ENCODE assay signal across 8 cellular contexts in genomic region chr1:36463773-36464604, GRCh38. TPM values are rescaled to one million over a fixed set of nuclear protein-coding genes. Genes with fewer than 3 reads are reported as not detected.
DNase-seq lines count a peak whose midpoint lies in the region; ATAC-seq and FAIRE-seq lines count a peak whose summit lies in the region.

MRPS15 (minus strand) TSS chr1:36464384; CDS start chr1:36464275, 109 bp downstream.

- WGBS in mesendoderm (ENCODE audit: extremely low coverage, insufficient coverage, low lambda C conversion rate): no CpG with 5 or more reads among the region's 66 CpGs

- no peak within 1 kb of the TSS for H4K5ac ChIP-seq in mesendoderm (ENCODE audit: low read length)

- peak within 1 kb of the TSS; percentile 81 for H3K27ac ChIP-seq in mesendoderm (ENCODE audit: low read depth, low read length)

- H3K23ac ChIP-seq in mesendoderm (ENCODE audit: low read length): no peak within 1 kb of the TSS

- H3K9ac ChIP-seq in endocrine pancreas (ENCODE audit: control insufficient read depth, insufficient read depth, low read length) (peak within 1 kb of the TSS; percentile 75), mesendoderm (ENCODE audit: low read length) (peak within 1 kb of the TSS; percentile 98)

- H3K27me3 ChIP-seq in endocrine pancreas (ENCODE audit: control insufficient read depth, insufficient read depth, low read length) (no peaks in the 10 kb centered on the region), mesendoderm (ENCODE audit: insufficient read depth, low read length, poor library complexity) (no peaks in the 10 kb centered on the region)

- H3K9me3 ChIP-seq in endocrine pancreas (ENCODE audit: control insufficient read depth, low read length): no peaks in the 10 kb centered on the region

- H3K9me3 Mint-ChIP-seq in activated CD8-positive, alpha-beta memory T cell treated with anti-CD3 and anti-CD28 coated beads, Interleukin-2, amount 10 ng/mL, durations not matched to agents 7 days and 5 days (ENCODE audit: low read depth): no peaks in the 10 kb centered on the region

- FAIRE-seq in HTR-8/SVneo (lab: Jason Lieb, UNC): peak; percentile 95

- ATAC-seq in GM21367 (IDR thresholded peaks at IDR 0.05; ENCODE audit: unreplicated experiment): peak; percentile 88
- peak; percentile 98 for ATAC-seq in activated CD8-positive, alpha-beta memory T cell treated with anti-CD3 and anti-CD28 coated beads, Interleukin-2, amount 10 ng/mL, durations not matched to agents 7 days and 5 days

- H3K36me3 Mint-ChIP-seq in activated CD8-positive, alpha-beta memory T cell treated with anti-CD3 and anti-CD28 coated beads, Interleukin-2, amount 10 ng/mL, durations not matched to agents 7 days and 5 days: peaks cover 30% of the 10 kb centered on the region

- DNase-seq in COLO829 (ENCODE audit: low spot score): peak; percentile 90
- DNase-seq in HTR-8/SVneo (ENCODE audit: insufficient read length, low spot score): peak; percentile 89
- DNase-seq in NOMO-1 treated with dmso at 0.1 percent for 144 hours (lab: John Stamatoyannopoulos, UW; ENCODE audit: unreplicated experiment): peak; percentile 95
- peak; percentile 97 for DNase-seq in activated CD8-positive, alpha-beta memory T cell treated with anti-CD3 and anti-CD28 coated beads, Interleukin-2, amount 10 ng/mL, durations not matched to agents 7 days and 5 days
- peak; percentile 97 for DNase-seq in mesendoderm
- DNase-seq in stimulated activated CD8-positive, alpha-beta memory T cell treated with anti-CD3 and anti-CD28 coated beads, Interleukin-15, amount 100 ng/mL, for 1 hour (ENCODE audit: low read depth): peak; percentile 90

- H3K4me2 ChIP-seq in mesendoderm (ENCODE audit: low read length): peak within 1 kb of the TSS; percentile 92

- H4K8ac ChIP-seq in mesendoderm (ENCODE audit: low read depth, low read length): peak within 1 kb of the TSS; percentile 17

- H2BK15ac ChIP-seq in mesendoderm (replicated peaks; ENCODE audit: low read depth): no peak within 1 kb of the TSS

- peak within 1 kb of the TSS; percentile 85 for H3K18ac ChIP-seq in mesendoderm (ENCODE audit: low read length)

- peaks cover 57% of the 10 kb centered on the region for H3K4me1 Mint-ChIP-seq in activated CD8-positive, alpha-beta memory T cell treated with anti-CD3 and anti-CD28 coated beads, Interleukin-2, amount 10 ng/mL, durations not matched to agents 7 days and 5 days

- peak within 1 kb of the TSS; percentile 98 for H3K27ac Mint-ChIP-seq in activated CD8-positive, alpha-beta memory T cell treated with anti-CD3 and anti-CD28 coated beads, Interleukin-2, amount 10 ng/mL, durations not matched to agents 7 days and 5 days

- peaks cover 11% of the 10 kb centered on the region for H3K79me1 ChIP-seq in mesendoderm (ENCODE audit: low read length)

- no peaks in the 10 kb centered on the region for H3K36me3 ChIP-seq in endocrine pancreas (ENCODE audit: control insufficient read depth, insufficient read depth, low read length)
- peaks cover 15% of the 10 kb centered on the region for H3K36me3 ChIP-seq in mesendoderm (ENCODE audit: control insufficient read depth, insufficient read depth, low read length)

- H3K56ac ChIP-seq in mesendoderm (ENCODE audit: low read length): peak within 1 kb of the TSS; percentile 100

- peak within 1 kb of the TSS; percentile 78 for H2BK5ac ChIP-seq in mesendoderm (ENCODE audit: low read length)

- CTCF ChIA-PET in activated CD8-positive, alpha-beta memory T cell treated with anti-CD3 and anti-CD28 coated beads, Interleukin-2, amount 10 ng/mL, durations not matched to agents 7 days and 5 days (lab: Charles Lee): interaction anchor here (1.4 to 2.2 kb wide), 3 partner anchors 13 to 122 kb away, joined by 3 to 7 read pairs (median 6); partner anchors contain the start of gene OSCP1

- peaks cover 3% of the 10 kb centered on the region for H3K79me2 ChIP-seq in mesendoderm (ENCODE audit: control insufficient read depth, insufficient read depth, low read length)

- H3K4me3 ChIP-seq in endocrine pancreas (ENCODE audit: control insufficient read depth, insufficient read depth, low read length) (peak within 1 kb of the TSS; percentile 71), mesendoderm (ENCODE audit: low read length) (peak within 1 kb of the TSS; percentile 100)

- H3K4me3 Mint-ChIP-seq in activated CD8-positive, alpha-beta memory T cell treated with anti-CD3 and anti-CD28 coated beads, Interleukin-2, amount 10 ng/mL, durations not matched to agents 7 days and 5 days: peak within 1 kb of the TSS; percentile 99

- peak within 1 kb of the TSS; percentile 95 for H2AK5ac ChIP-seq in mesendoderm (ENCODE audit: low read length)

- no peak within 1 kb of the TSS for H2BK120ac ChIP-seq in mesendoderm (ENCODE audit: low read depth, low read length)

- H3K27me3 Mint-ChIP-seq in activated CD8-positive, alpha-beta memory T cell treated with anti-CD3 and anti-CD28 coated beads, Interleukin-2, amount 10 ng/mL, durations not matched to agents 7 days and 5 days: no peaks in the 10 kb centered on the region

- H3K4me1 ChIP-seq in endocrine pancreas (ENCODE audit: control insufficient read depth, insufficient read depth, low read length) (no peaks in the 10 kb centered on the region), mesendoderm (ENCODE audit: control insufficient read depth, low read depth, low read length) (peaks cover 5% of the 10 kb centered on the region)

- peak within 1 kb of the TSS; percentile 74 for H3K4ac ChIP-seq in mesendoderm (ENCODE audit: low read depth, low read length)

RNA-seq across cellular contexts. Expression of gene MRPS15, which starts in this region (rescaled TPM):
- total RNA-seq in activated CD8-positive, alpha-beta memory T cell treated with anti-CD3 and anti-CD28 coated beads, Interleukin-2, amount 10 ng/mL, durations not matched to agents 7 days and 5 days: 100 to 1,000 TPM; 112 to 115 TPM
- 194 TPM for polyA plus RNA-seq in mesendoderm (2013, experiment 1 of 2)
- polyA plus RNA-seq in mesendoderm (2013, experiment 2 of 2): 195 TPM

Comparison
In these comparisons a context has a peak if more than half of its experiments do, and no peak if none do; other contexts are left out.
1. Peak in every context shown above with its lines: DNase-seq, ATAC-seq, H3K4me3 ChIP-seq and H3K27ac ChIP-seq.